ENCODE assay signal across 22 cellular contexts in the genomic region with DNA sequence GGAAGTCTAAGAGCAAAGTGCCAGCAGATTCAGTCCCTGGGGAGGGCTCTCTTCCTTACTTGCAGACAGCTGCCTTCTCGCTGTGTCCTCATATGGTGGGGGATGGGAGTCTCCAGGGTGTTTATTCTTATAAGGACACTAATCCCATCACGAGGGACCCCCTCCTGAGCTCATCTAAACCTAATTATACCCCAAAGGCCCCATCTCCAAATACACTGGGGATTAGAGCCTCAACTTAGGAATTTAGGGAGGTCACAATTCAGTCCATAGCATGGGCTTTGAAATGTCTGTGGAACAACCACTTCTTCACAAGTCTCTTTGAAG.
"Had no signal": no experiment of that assay in that cellular context is flagged by ENCODE, and none has a peak within 500 bp of the region (broad histone marks: within the 10 kb centered on the region; RNA-seq: fewer than 3 reads in every experiment).

No MANE protein-coding gene starts in this region.

- H3K4me1 Mint-ChIP-seq: natural killer cell; stimulated activated naive B cell treated with anti-CD40 and anti-IgM and Interleukin-4, amounts not matched to agents 10 μg/mL and 1 μg/mL and 100 μg/mL, for 72 hours had no signal

- DNase-seq: effector CD8-positive, alpha-beta T cell; foreskin fibroblast; gastrocnemius medialis; head of caudate nucleus; left cardiac atrium; left lung; mesendoderm; natural killer cell; right lobe of liver; small intestine; stimulated activated CD4-positive, alpha-beta T cell treated with anti-CD3 and anti-CD28 coated beads, Interleukin-15, amount 100 ng/mL, for 24 hours; stimulated activated CD4-positive, alpha-beta T cell treated with anti-CD3 and anti-CD28 coated beads, Interleukin-2, amount 100 ng/mL, for 48 hours; stimulated activated naive B cell treated with anti-CD40 and anti-IgM and Interleukin-4, amounts not matched to agents 10 μg/mL and 1 μg/mL and 100 μg/mL, for 72 hours; upper lobe of left lung had no signal

- H3K4me3 Mint-ChIP-seq: endodermal cell; natural killer cell; stimulated activated naive B cell treated with anti-CD40 and anti-IgM and Interleukin-4, amounts not matched to agents 10 μg/mL and 1 μg/mL and 100 μg/mL, for 72 hours; stimulated activated naive CD8-positive, alpha-beta T cell treated with anti-CD3 and anti-CD28 coated beads, Interleukin-15, Interleukin-2, amounts not matched to agents 100 ng/mL and 50 ng/mL, for 24 hours had no signal

- H3K9me3 Mint-ChIP-seq: endodermal cell; natural killer cell; stimulated activated naive B cell treated with anti-CD40 and anti-IgM and Interleukin-4, amounts not matched to agents 10 μg/mL and 1 μg/mL and 100 μg/mL, for 72 hours; stimulated activated naive CD8-positive, alpha-beta T cell treated with anti-CD3 and anti-CD28 coated beads, Interleukin-15, Interleukin-2, amounts not matched to agents 100 ng/mL and 50 ng/mL, for 24 hours had no signal

- H3K27ac Mint-ChIP-seq: natural killer cell; progenitor cell of endocrine pancreas; stimulated activated naive B cell treated with anti-CD40 and anti-IgM and Interleukin-4, amounts not matched to agents 10 μg/mL and 1 μg/mL and 100 μg/mL, for 72 hours; stimulated activated naive CD8-positive, alpha-beta T cell treated with anti-CD3 and anti-CD28 coated beads, Interleukin-15, Interleukin-2, amounts not matched to agents 100 ng/mL and 50 ng/mL, for 24 hours had no signal

- H3K36me3 Mint-ChIP-seq: natural killer cell; stimulated activated naive B cell treated with anti-CD40 and anti-IgM and Interleukin-4, amounts not matched to agents 10 μg/mL and 1 μg/mL and 100 μg/mL, for 72 hours had no signal

- ATAC-seq: gastrocnemius medialis; left cardiac atrium; left lung; natural killer cell; right lobe of liver; stimulated activated naive B cell treated with anti-CD40 and anti-IgM and Interleukin-4, amounts not matched to agents 10 μg/mL and 1 μg/mL and 100 μg/mL, for 72 hours had no signal

- H3K27ac ChIP-seq: epithelial cell of prostate, gastrocnemius medialis, left lung, neutrophil, parathyroid adenoma, right lobe of liver, thoracic aorta, tibial nerve, upper lobe of left lung had no signal

- H3K4me3 ChIP-seq: gastrocnemius medialis, left lung, right lobe of liver, thoracic aorta, tibial nerve, upper lobe of left lung had no signal
